11 cellular contexts compared by ENCODE assay signal in genomic region chr6:34267746-34268145, GRCh38.
"Had no signal": no experiment of that assay in that cellular context is flagged by ENCODE, and none has a peak within 500 bp of the region (broad histone marks: within the 10 kb centered on the region; RNA-seq: fewer than 3 reads in every experiment).

No MANE protein-coding gene starts in this region.

- H3K4me1 ChIP-seq: HAP-1 had no signal

- ATAC-seq: GM23338, HCT116 had no signal

- H2AFZ ChIP-seq: GM23248, GM23338 had no signal

- H3K9me3 ChIP-seq: HAP-1 had no signal

- H3K4me3 ChIP-seq: GM23248, GM23338, HAP-1 had no signal

- H3K36me3 ChIP-seq: HAP-1 had no signal

- DNase-seq: GM23248, GOT3, H7, H9, HCEC 1CT, HFFc6 had no signal

- FAIRE-seq: H1, H54 had no signal

- H3K9ac ChIP-seq: GM23248 had no signal

- H3K27ac ChIP-seq: GM23248 had no signal

- H3K4me2 ChIP-seq: GM23338 had no signal
